32 cellular contexts compared by ENCODE assay signal in genomic region chr6:90938116-90938515, GRCh38.
DNase-seq lines count a peak whose midpoint lies in the region; ATAC-seq lines count a peak whose summit lies in the region.
"Had no signal": no experiment of that assay in that cellular context is flagged by ENCODE, and none has a peak within 500 bp of the region (broad histone marks: within the 10 kb centered on the region; RNA-seq: fewer than 3 reads in every experiment).

No MANE protein-coding gene starts in this region.

- no peak overlapping the region for H3K27ac ChIP-seq in epithelial cell of prostate
- H3K27ac ChIP-seq: BLaER1 treated with 17β-estradiol and CSF1 and Interleukin-3, amounts not matched to agents 10 nM and 100 nM; brain microvascular endothelial cell; left lung; neutrophil; thoracic aorta; uterus had no signal

- H3K9me3 ChIP-seq in T-helper 17 cell (ENCODE audit: control insufficient read depth, low read length, poor library complexity, severe bottlenecking), result no peaks in the 10 kb centered on the region
- H3K9me3 ChIP-seq in HAP-1, result no peaks in the 10 kb centered on the region
- H3K9me3 ChIP-seq: BLaER1 treated with 17β-estradiol and CSF1 and Interleukin-3, amounts not matched to agents 10 nM and 100 nM; left lung; MG63; neutrophil; thoracic aorta; uterus had no signal

- no peak overlapping the region for H3K4me3 Mint-ChIP-seq in T-helper 17 cell
- H3K4me3 Mint-ChIP-seq: activated T-cell treated with anti-CD3 and anti-CD28 coated beads, Interleukin-2, amount 50 U/mL, for 72 hours; naive B cell; stimulated activated naive CD8-positive, alpha-beta T cell treated with anti-CD3 and anti-CD28 coated beads, Interleukin-15, amount 100 ng/mL, for 72 hours; T-helper 2 cell treated with Interferon-gamma antibody and Interleukin-4, amounts not matched to agents 5 μg/mL and 100 μg/mL, for 36 hours had no signal

- no peaks in the 10 kb centered on the region for H3K36me3 ChIP-seq in HAP-1 (replicated peaks)
- H3K36me3 ChIP-seq: BLaER1 treated with 17β-estradiol and CSF1 and Interleukin-3, amounts not matched to agents 10 nM and 100 nM; brain microvascular endothelial cell; left lung; MG63; neutrophil; thoracic aorta; uterus had no signal

- H3K27ac Mint-ChIP-seq in T-helper 17 cell, result no peak overlapping the region
- H3K27ac Mint-ChIP-seq: activated T-cell treated with anti-CD3 and anti-CD28 coated beads, Interleukin-2, amount 50 U/mL, for 72 hours; naive B cell; stimulated activated naive CD8-positive, alpha-beta T cell treated with anti-CD3 and anti-CD28 coated beads, Interleukin-15, amount 100 ng/mL, for 72 hours; T-helper 2 cell treated with Interferon-gamma antibody and Interleukin-4, amounts not matched to agents 5 μg/mL and 100 μg/mL, for 36 hours had no signal

- no peaks in the 10 kb centered on the region for H3K27me3 Mint-ChIP-seq in T-helper 17 cell

- no peak for ATAC-seq in T-helper 17 cell
- ATAC-seq: activated T-cell treated with anti-CD3 and anti-CD28 coated beads, Interleukin-2, amount 50 U/mL, for 72 hours; left lung; Panc1; right cardiac atrium; stimulated activated naive CD8-positive, alpha-beta T cell treated with anti-CD3 and anti-CD28 coated beads, Interleukin-15, amount 100 ng/mL, for 72 hours had no signal

- in situ Hi-C loops in HAP-1 (cut with MboI; ENCODE audit: low sequenced_read_pairs), result no loop called here

- no peaks in the 10 kb centered on the region for H3K36me3 Mint-ChIP-seq in T-helper 17 cell (ENCODE audit: low read depth)
- H3K36me3 Mint-ChIP-seq: naive B cell had no signal

- no peak overlapping the region for H3K4me3 ChIP-seq in HAP-1
- H3K4me3 ChIP-seq: BLaER1 treated with 17β-estradiol and CSF1 and Interleukin-3, amounts not matched to agents 10 nM and 100 nM; left lung; MG63; thoracic aorta; uterus had no signal

- no peaks in the 10 kb centered on the region for H3K27me3 ChIP-seq in HAP-1 (ENCODE audit: low read depth)
- H3K27me3 ChIP-seq: BLaER1 treated with 17β-estradiol and CSF1 and Interleukin-3, amounts not matched to agents 10 nM and 100 nM; brain microvascular endothelial cell; left lung; MG63; uterus had no signal

- DNase-seq in GM04503 (ENCODE audit: low read depth) (peak; percentile 8), RPMI7951 (ENCODE audit: low read depth) (peak; percentile 8), epithelial cell of prostate (ENCODE audit: low read depth, low spot score) (peak; percentile 63), renal cortical epithelial cell (ENCODE audit: low read depth) (peak; percentile 89), T-helper 17 cell (no peak), NCI-H2227 treated with DMSO at 0.1 percent for 48 hours (lab: John Stamatoyannopoulos, UW) (no peak), HAP-1 (ENCODE audit: low spot score in 2 of 2) (no peak)
- DNase-seq: activated CD4-positive, alpha-beta T cell treated with anti-CD3 and anti-CD28 coated beads, Interleukin-2, amount 50 U/mL, for 48 hours; activated CD4-positive, CD25-positive, alpha-beta regulatory T cell treated with anti-CD3 and anti-CD28 coated beads, Interleukin-2, amount 50 U/mL, for 72 hours; activated naive CD4-positive, alpha-beta T cell; activated T-cell treated with anti-CD3 and anti-CD28 coated beads, Interleukin-2, amount 50 U/mL, for 72 hours; brain microvascular endothelial cell; DMS153; GOT3; left lung; MG63; naive B cell; NCI-H1105 treated with DMSO at 0.1 percent for 48 hours; NCI-H2029; NCI-H69; posterior cingulate gyrus; right cardiac atrium; SHP77; stimulated activated CD4-positive, alpha-beta T cell treated with anti-CD3 and anti-CD28 coated beads, Interleukin-2, amount 100 ng/mL, for 24 hours; stimulated activated CD8-positive, alpha-beta memory T cell treated with anti-CD3 and anti-CD28 coated beads, Interleukin-4, amount 100 ng/mL, for 48 hours; stimulated activated naive CD8-positive, alpha-beta T cell treated with anti-CD3 and anti-CD28 coated beads, Interleukin-15, amount 100 ng/mL, for 72 hours; uterus had no signal

- H3K4me1 Mint-ChIP-seq in T-helper 17 cell, result peaks cover 6% of the 10 kb centered on the region

- peaks cover 6% of the 10 kb centered on the region for H3K4me1 ChIP-seq in HAP-1
- H3K4me1 ChIP-seq: BLaER1 treated with 17β-estradiol and CSF1 and Interleukin-3, amounts not matched to agents 10 nM and 100 nM; left lung; uterus had no signal

Comparison
In these comparisons a context has a peak if more than half of its experiments do, and no peak if none do; other contexts are left out.
1. DNase-seq: peak in GM04503 (single experiment), RPMI7951 (single experiment), epithelial cell of prostate (single experiment) and renal cortical epithelial cell (single experiment); none in T-helper 17 cell (0 of 3), NCI-H2227 treated with DMSO at 0.1 percent for 48 hours (single experiment) and HAP-1 (0 of 2).